35 cellular contexts compared by ENCODE assay signal in the genomic region with DNA sequence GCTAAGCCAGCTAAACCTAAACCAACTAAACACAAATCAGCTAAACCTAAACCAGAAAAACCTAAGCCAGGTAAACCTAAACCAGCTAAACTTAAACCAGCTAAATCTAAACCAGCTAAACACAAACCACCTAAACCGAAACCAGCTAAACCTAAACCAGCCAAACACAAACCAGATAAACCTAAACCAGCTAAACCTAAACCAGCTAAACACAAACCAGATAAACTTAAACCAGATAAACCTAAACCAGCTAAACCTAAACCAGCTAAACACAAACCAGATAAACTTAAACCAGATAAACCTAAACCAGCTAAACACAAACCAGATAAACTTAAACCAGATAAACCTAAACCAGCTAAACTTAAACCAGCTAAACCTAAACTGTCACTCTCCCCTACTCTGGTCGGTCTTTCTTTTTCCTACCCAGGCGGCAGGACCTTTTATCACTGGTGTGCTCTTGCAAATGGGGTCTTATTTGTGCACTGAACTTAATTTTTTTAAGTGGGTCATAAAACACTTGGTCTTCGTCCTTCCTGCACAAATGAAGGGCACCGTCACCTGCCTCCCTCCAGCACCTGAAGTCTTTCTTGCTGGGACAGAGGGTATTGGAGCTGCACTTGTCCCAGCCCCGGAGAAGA. TPM values are rescaled to one million over a fixed set of nuclear protein-coding genes. Genes with fewer than 3 reads are reported as not detected.
DNase-seq lines count a peak whose midpoint lies in the region; ATAC-seq and TF ChIP-seq lines count a peak whose summit lies in the region.
"Had no signal": no experiment of that assay in that cellular context is flagged by ENCODE, and none has a peak within 500 bp of the region (broad histone marks: within the 10 kb centered on the region; RNA-seq: fewer than 3 reads in every experiment).

No MANE protein-coding gene starts in this region.

- H3K27ac Mint-ChIP-seq in CD4-positive, CD25-positive, alpha-beta regulatory T cell: peak overlapping the region; percentile 67 to 89 (median 82)
- H3K27ac Mint-ChIP-seq in naive thymus-derived CD4-positive, alpha-beta T cell: peak overlapping the region in 6 of 9 donors; percentile 29 to 68 (median 46)
- H3K27ac Mint-ChIP-seq: activated CD4-positive, alpha-beta T cell treated with anti-CD3 and anti-CD28 coated beads for 36 hours; activated CD8-positive, alpha-beta T cell treated with anti-CD3 and anti-CD28 coated beads for 36 hours; activated naive CD4-positive, alpha-beta T cell treated with anti-CD3 and anti-CD28 coated beads, Interleukin-2, amount 50 U/mL, for 24 hours; activated T-helper 2 cell treated with anti-CD3 and anti-CD28 coated beads, Interferon-gamma antibody, Interleukin-2, Interleukin-4, amounts not matched to agents 10 μg/mL and 5 μg/mL and 100 μg/mL, durations not matched to agents 14 hours and 24 hours and 36 hours; H9; progenitor cell of endocrine pancreas had no signal

- H3K36me3 ChIP-seq in CD4-positive, CD25-positive, alpha-beta regulatory T cell (ENCODE audit: control insufficient read depth, insufficient read depth, low read length): no peaks in the 10 kb centered on the region
- no peaks in the 10 kb centered on the region for H3K36me3 ChIP-seq in HEK293 (ENCODE audit: control insufficient read depth in 2 of 2, insufficient read depth in 1 of 2, low read length in 2 of 2)
- H3K36me3 ChIP-seq in naive thymus-derived CD4-positive, alpha-beta T cell (ENCODE audit: control insufficient read depth in 2 of 3, insufficient read depth in 3 of 3, low read length in 3 of 3): no peaks in the 10 kb centered on the region
- H3K36me3 ChIP-seq: breast epithelium, gastrocnemius medialis, MG63, neutrophil had no signal

- intact Hi-C loops in naive thymus-derived CD4-positive, alpha-beta T cell (cut with micrococcal nuclease): no loop called here

- H3K4me1 ChIP-seq in CD4-positive, CD25-positive, alpha-beta regulatory T cell (ENCODE audit: control insufficient read depth, insufficient read depth, low read length, poor library complexity, severe bottlenecking): no peaks in the 10 kb centered on the region
- no peaks in the 10 kb centered on the region for H3K4me1 ChIP-seq in HEK293 (ENCODE audit: control insufficient read depth, insufficient read depth, low read length)
- H3K4me1 ChIP-seq in naive thymus-derived CD4-positive, alpha-beta T cell (ENCODE audit: control insufficient read depth in 2 of 2, insufficient read depth in 2 of 2, low read length in 2 of 2): no peaks in the 10 kb centered on the region
- H3K4me1 ChIP-seq: breast epithelium, gastrocnemius medialis, thyroid gland had no signal

- no peak for DNase-seq in CD4-positive, CD25-positive, alpha-beta regulatory T cell
- DNase-seq in naive thymus-derived CD4-positive, alpha-beta T cell: no peak
- DNase-seq in NCI-H524 treated with DMSO at 0.1 percent for 48 hours (lab: John Stamatoyannopoulos, UW): no peak
- no peak for DNase-seq in SKM-1 (lab: John Stamatoyannopoulos, UW; ENCODE audit: unreplicated experiment)
- no peak for DNase-seq in NCI-H2029 treated with DMSO at 0.1 percent for 48 hours (lab: John Stamatoyannopoulos, UW)
- DNase-seq: ACHN; activated CD4-positive, alpha-beta T cell treated with anti-CD3 and anti-CD28 coated beads for 36 hours; activated CD8-positive, alpha-beta memory T cell treated with anti-CD3 and anti-CD28 coated beads, Interleukin-2, amount 50 U/mL, for 48 hours; activated CD8-positive, alpha-beta T cell treated with anti-CD3 and anti-CD28 coated beads for 36 hours; anterior cingulate cortex; COR-L47; DMS53; gastrocnemius medialis; H9; KG1; MG63; NCI-H1105; NCI-H187 treated with DMSO at 0.1 percent for 48 hours; NCI-H524; NK-92 treated with Interleukin-12 subunit alpha and Interleukin-12 subunit beta, amount 100 ng/mL, for 24 hours; PC-9; T-helper 9 cell; thyroid gland had no signal

- H3K27me3 Mint-ChIP-seq in CD4-positive, CD25-positive, alpha-beta regulatory T cell: no peaks in the 10 kb centered on the region
- H3K27me3 Mint-ChIP-seq in naive thymus-derived CD4-positive, alpha-beta T cell: peaks cover 0 to 3% (median 0%) of the 10 kb centered on the region in 5 donors
- H3K27me3 Mint-ChIP-seq: activated CD4-positive, alpha-beta T cell treated with anti-CD3 and anti-CD28 coated beads for 36 hours; activated CD8-positive, alpha-beta T cell treated with anti-CD3 and anti-CD28 coated beads for 36 hours; activated naive CD4-positive, alpha-beta T cell treated with anti-CD3 and anti-CD28 coated beads, Interleukin-2, amount 50 U/mL, for 24 hours had no signal

- no peak for TF ChIP-seq CTCF in HEK293 (tag by site-specific recombination; IDR thresholded peaks at IDR 0.05)

- CTCF ChIA-PET in HEK293 (lab: Yijun Ruan, JAX): interaction anchor here (0.5 to 8.4 kb wide), 11 partner anchors 9 to 279 kb away, joined by 3 to 136 read pairs (median 3); a partner anchor contains a TSS
- CTCF ChIA-PET in naive thymus-derived CD4-positive, alpha-beta T cell (lab: Charles Lee): interaction anchor here (0.6 to 2.2 kb wide), 7 partner anchors 10 to 378 kb away, joined by 3 to 7 read pairs (median 4); a partner anchor contains a TSS

- POLR2A ChIA-PET in HEK293 (lab: Yijun Ruan, JAX): interaction anchor here (1.3 to 2.5 kb wide), 2 partner anchors 10 to 52 kb away, joined by 6 to 9 read pairs; a partner anchor contains a TSS
- POLR2A ChIA-PET in naive thymus-derived CD4-positive, alpha-beta T cell (lab: Charles Lee): interaction anchor here (2.1 kb wide), 1 partner anchor 9 kb away, joined by 10 read pairs; no protein-coding TSS in a partner anchor

- no peaks in the 10 kb centered on the region for H3K9me3 ChIP-seq in CD4-positive, CD25-positive, alpha-beta regulatory T cell (ENCODE audit: control insufficient read depth in 2 of 2, low read length in 2 of 2)
- no peaks in the 10 kb centered on the region for H3K9me3 ChIP-seq in HEK293 (ENCODE audit: control insufficient read depth, insufficient read depth, low read depth, low read length)
- H3K9me3 ChIP-seq in naive thymus-derived CD4-positive, alpha-beta T cell (ENCODE audit: control insufficient read depth in 2 of 3, low read length in 3 of 3): no peaks in the 10 kb centered on the region
- H3K9me3 ChIP-seq: breast epithelium, gastrocnemius medialis, MG63, neutrophil, thyroid gland, vagina had no signal

- H3K9me3 Mint-ChIP-seq in CD4-positive, CD25-positive, alpha-beta regulatory T cell: no peaks in the 10 kb centered on the region
- H3K9me3 Mint-ChIP-seq in naive thymus-derived CD4-positive, alpha-beta T cell: peaks cover 0 to 1% (median 0%) of the 10 kb centered on the region in 11 donors
- H3K9me3 Mint-ChIP-seq: activated CD8-positive, alpha-beta T cell treated with anti-CD3 and anti-CD28 coated beads for 36 hours; activated naive CD4-positive, alpha-beta T cell treated with anti-CD3 and anti-CD28 coated beads, Interleukin-2, amount 50 U/mL, for 24 hours; activated T-helper 2 cell treated with anti-CD3 and anti-CD28 coated beads, Interferon-gamma antibody, Interleukin-2, Interleukin-4, amounts not matched to agents 10 μg/mL and 5 μg/mL and 100 μg/mL, durations not matched to agents 14 hours and 24 hours and 36 hours; H9 had no signal

- H3K27ac ChIP-seq in CD4-positive, CD25-positive, alpha-beta regulatory T cell (ENCODE audit: insufficient read depth, low read length, poor library complexity, severe bottlenecking): no peak overlapping the region
- no peak overlapping the region for H3K27ac ChIP-seq in HEK293 (ENCODE audit: extremely low read depth, low read depth, low read length)
- H3K27ac ChIP-seq in naive thymus-derived CD4-positive, alpha-beta T cell (ENCODE audit: low read depth, low read length): no peak overlapping the region
- H3K27ac ChIP-seq: breast epithelium, gastrocnemius medialis, neutrophil, PC-9, thyroid gland, vagina, VCaP had no signal

- ATAC-seq in CD4-positive, CD25-positive, alpha-beta regulatory T cell (ENCODE audit: low read depth in 2 of 2): no peak
- no peak for ATAC-seq in naive thymus-derived CD4-positive, alpha-beta T cell
- ATAC-seq: activated CD4-positive, alpha-beta T cell treated with anti-CD3 and anti-CD28 coated beads for 36 hours; activated CD8-positive, alpha-beta T cell treated with anti-CD3 and anti-CD28 coated beads for 36 hours; gastrocnemius medialis had no signal

- H3K36me3 Mint-ChIP-seq in CD4-positive, CD25-positive, alpha-beta regulatory T cell: no peaks in the 10 kb centered on the region
- H3K36me3 Mint-ChIP-seq in naive thymus-derived CD4-positive, alpha-beta T cell: no peaks in the 10 kb centered on the region
- H3K36me3 Mint-ChIP-seq: activated naive CD4-positive, alpha-beta T cell treated with anti-CD3 and anti-CD28 coated beads, Interleukin-2, amount 50 U/mL, for 24 hours had no signal

- no peak overlapping the region for H3K4me3 Mint-ChIP-seq in CD4-positive, CD25-positive, alpha-beta regulatory T cell
- no peak overlapping the region for H3K4me3 Mint-ChIP-seq in naive thymus-derived CD4-positive, alpha-beta T cell
- H3K4me3 Mint-ChIP-seq: activated CD4-positive, alpha-beta T cell treated with anti-CD3 and anti-CD28 coated beads for 36 hours; activated CD8-positive, alpha-beta T cell treated with anti-CD3 and anti-CD28 coated beads for 36 hours; activated naive CD4-positive, alpha-beta T cell treated with anti-CD3 and anti-CD28 coated beads, Interleukin-2, amount 50 U/mL, for 24 hours; H9 had no signal

- no peak overlapping the region for H3K4me3 ChIP-seq in CD4-positive, CD25-positive, alpha-beta regulatory T cell (ENCODE audit: low read depth, low read length)
- H3K4me3 ChIP-seq in HEK293 (ENCODE audit: low read depth, low read length): no peak overlapping the region
- no peak overlapping the region for H3K4me3 ChIP-seq in naive thymus-derived CD4-positive, alpha-beta T cell (ENCODE audit: low read length)
- H3K4me3 ChIP-seq: breast epithelium, gastrocnemius medialis, MG63, PC-9, thyroid gland, vagina had no signal

- H3K4me1 Mint-ChIP-seq in CD4-positive, CD25-positive, alpha-beta regulatory T cell: peaks cover 0 to 4% (median 0%) of the 10 kb centered on the region in 4 donors
- peaks cover 0 to 11% (median 4%) of the 10 kb centered on the region in 7 donors for H3K4me1 Mint-ChIP-seq in naive thymus-derived CD4-positive, alpha-beta T cell
- H3K4me1 Mint-ChIP-seq: activated CD4-positive, alpha-beta T cell treated with anti-CD3 and anti-CD28 coated beads for 36 hours; activated naive CD4-positive, alpha-beta T cell treated with anti-CD3 and anti-CD28 coated beads, Interleukin-2, amount 50 U/mL, for 24 hours had no signal

- no peaks in the 10 kb centered on the region for H3K27me3 ChIP-seq in CD4-positive, CD25-positive, alpha-beta regulatory T cell (ENCODE audit: control insufficient read depth, insufficient read depth, low read length)
- no peaks in the 10 kb centered on the region for H3K27me3 ChIP-seq in naive thymus-derived CD4-positive, alpha-beta T cell (ENCODE audit: control insufficient read depth in 2 of 2, insufficient read depth in 2 of 2, low read length in 2 of 2)
- H3K27me3 ChIP-seq: breast epithelium, gastrocnemius medialis, MG63, neutrophil, thyroid gland, vagina had no signal

RNA-seq across cellular contexts. Expression of a gene that starts 7.2 kb away (rescaled TPM):
- total RNA-seq in CD4-positive, CD25-positive, alpha-beta regulatory T cell: 0.15 TPM
- under 1 TPM in 1 of 4 donors, not detected in 3; 0.05 TPM for polyA plus RNA-seq in CD4-positive, CD25-positive, alpha-beta regulatory T cell
- total RNA-seq in naive thymus-derived CD4-positive, alpha-beta T cell: 1 to 10 TPM in 2 of 5 experiments, under 1 TPM in 3; 0.07 to 2.7 (median 0.39) TPM
- polyA plus RNA-seq in naive thymus-derived CD4-positive, alpha-beta T cell: under 1 TPM in 1 of 2 donors, not detected in 1; 0.08 TPM
- total RNA-seq: activated T-helper 2 cell treated with anti-CD3 and anti-CD28 coated beads, Interferon-gamma antibody, Interleukin-2, Interleukin-4, amounts not matched to agents 10 μg/mL and 5 μg/mL and 100 μg/mL, durations not matched to agents 14 hours and 24 hours and 36 hours; endothelial cell of umbilical vein; fibroblast of lung; myocyte had no signal
- polyA plus RNA-seq: BJ, endothelial cell of umbilical vein, fibroblast of lung had no signal

RNA-seq across cellular contexts. Expression of a gene that starts 19.3 kb away (rescaled TPM):
- total RNA-seq in CD4-positive, CD25-positive, alpha-beta regulatory T cell: 11.6 TPM
- polyA plus RNA-seq in CD4-positive, CD25-positive, alpha-beta regulatory T cell: 1 to 10 TPM in 1 of 4 donors, under 1 TPM in 3; 0.17 to 1.0 (median 0.50) TPM
- 1 to 10 TPM; 6.9 to 9.9 (median 9.1) TPM for total RNA-seq in naive thymus-derived CD4-positive, alpha-beta T cell
- polyA plus RNA-seq in naive thymus-derived CD4-positive, alpha-beta T cell: under 1 TPM; 0.28 to 0.55 TPM

RNA-seq across cellular contexts. Expression of a gene that starts 40.9 kb away (rescaled TPM):
- 17.3 TPM for total RNA-seq in CD4-positive, CD25-positive, alpha-beta regulatory T cell
- 10 to 100 TPM; 19.9 to 26.1 (median 21.5) TPM for polyA plus RNA-seq in CD4-positive, CD25-positive, alpha-beta regulatory T cell
- total RNA-seq in naive thymus-derived CD4-positive, alpha-beta T cell: 10 to 100 TPM; 13.1 to 20.1 (median 13.8) TPM
- 10 to 100 TPM; 12.8 to 16.0 TPM for polyA plus RNA-seq in naive thymus-derived CD4-positive, alpha-beta T cell

RNA-seq across cellular contexts. Expression of a gene that starts 41.0 kb away (rescaled TPM):
- total RNA-seq in CD4-positive, CD25-positive, alpha-beta regulatory T cell: 25.6 TPM
- polyA plus RNA-seq in CD4-positive, CD25-positive, alpha-beta regulatory T cell: 10 to 100 TPM; 15.0 to 24.3 (median 18.9) TPM
- total RNA-seq in naive thymus-derived CD4-positive, alpha-beta T cell: 10 to 100 TPM; 22.8 to 35.0 (median 33.5) TPM
- polyA plus RNA-seq in naive thymus-derived CD4-positive, alpha-beta T cell: 10 to 100 TPM; 12.5 to 25.5 TPM

RNA-seq across cellular contexts. Expression of a gene that starts 52.4 kb away (rescaled TPM):
- 68.8 TPM for total RNA-seq in CD4-positive, CD25-positive, alpha-beta regulatory T cell
- 10 to 100 TPM; 71.6 to 81.0 (median 74.5) TPM for polyA plus RNA-seq in CD4-positive, CD25-positive, alpha-beta regulatory T cell
- total RNA-seq in naive thymus-derived CD4-positive, alpha-beta T cell: 100 to 1,000 TPM in 1 of 5 experiments, 10 to 100 TPM in 4; 70.8 to 105 (median 91.9) TPM
- 10 to 100 TPM; 69.6 to 94.0 TPM for polyA plus RNA-seq in naive thymus-derived CD4-positive, alpha-beta T cell
